10 cellular contexts compared by ENCODE assay signal in genomic region chr6:45737331-45738056, GRCh38.
DNase-seq lines count a peak whose midpoint lies in the region; ATAC-seq lines count a peak whose summit lies in the region.
"Had no signal": no experiment of that assay in that cellular context is flagged by ENCODE, and none has a peak within 500 bp of the region (broad histone marks: within the 10 kb centered on the region; RNA-seq: fewer than 3 reads in every experiment).

No MANE protein-coding gene starts in this region.

- no peaks in the 10 kb centered on the region for H3K27me3 ChIP-seq in Karpas-422 (ENCODE audit: low read length)
- H3K27me3 ChIP-seq: cardiac muscle cell had no signal

- no peaks in the 10 kb centered on the region for H3K9me3 ChIP-seq in Karpas-422 (ENCODE audit: low read length)

- no peaks in the 10 kb centered on the region for H4K20me1 ChIP-seq in Karpas-422 (ENCODE audit: insufficient read depth, low read depth, low read length)

- DNase-seq in CD1c-positive myeloid dendritic cell (ENCODE audit: extremely low spot score) (peak; percentile 15), OCI-M1 (lab: John Stamatoyannopoulos, UW) (peak; percentile 23), Karpas-422 (no peak), anterior cingulate cortex (lab: John Stamatoyannopoulos, UW) (no peak), NCI-H510A treated with DMSO at 0.1 percent for 48 hours (lab: John Stamatoyannopoulos, UW) (no peak), EL (no peak)
- DNase-seq: DMS53 had no signal

- H3K4me1 ChIP-seq in Karpas-422 (ENCODE audit: low read length): no peaks in the 10 kb centered on the region

- ATAC-seq in GM18873 (IDR thresholded peaks at IDR 0.05; ENCODE audit: low FRiP score, unreplicated experiment): peak; percentile 50
- peak; percentile 83 for ATAC-seq in HG02798 (IDR thresholded peaks at IDR 0.05; ENCODE audit: poor library complexity, unreplicated experiment)

- H3K9ac ChIP-seq in Karpas-422 (ENCODE audit: low read length): no peak overlapping the region

- H2AFZ ChIP-seq in Karpas-422 (ENCODE audit: low read length): no peak overlapping the region

- no peak overlapping the region for H3K4me3 ChIP-seq in Karpas-422 (ENCODE audit: low read length)
- H3K4me3 ChIP-seq: cardiac muscle cell had no signal

- H3K27ac ChIP-seq in Karpas-422 (ENCODE audit: low read length): no peak overlapping the region
- H3K27ac ChIP-seq: cardiac muscle cell had no signal

- no peaks in the 10 kb centered on the region for H3K9me2 ChIP-seq in Karpas-422 (replicated peaks; ENCODE audit: insufficient read depth, low read length)

- no peak overlapping the region for H3K4me2 ChIP-seq in Karpas-422 (ENCODE audit: low read depth, low read length, poor library complexity, severe bottlenecking)

- no peaks in the 10 kb centered on the region for H3K36me3 ChIP-seq in Karpas-422 (ENCODE audit: insufficient read depth, low read length)
- H3K36me3 ChIP-seq: cardiac muscle cell had no signal

- H3K79me2 ChIP-seq in Karpas-422 (ENCODE audit: low read length): no peaks in the 10 kb centered on the region

Comparison
In these comparisons a context has a peak if more than half of its experiments do, and no peak if none do; other contexts are left out.
1. DNase-seq: peak in CD1c-positive myeloid dendritic cell (single experiment) and OCI-M1 (single experiment); none in Karpas-422 (single experiment), anterior cingulate cortex (0 of 58), NCI-H510A treated with DMSO at 0.1 percent for 48 hours (single experiment) and EL (single experiment).